In the genomic region with DNA sequence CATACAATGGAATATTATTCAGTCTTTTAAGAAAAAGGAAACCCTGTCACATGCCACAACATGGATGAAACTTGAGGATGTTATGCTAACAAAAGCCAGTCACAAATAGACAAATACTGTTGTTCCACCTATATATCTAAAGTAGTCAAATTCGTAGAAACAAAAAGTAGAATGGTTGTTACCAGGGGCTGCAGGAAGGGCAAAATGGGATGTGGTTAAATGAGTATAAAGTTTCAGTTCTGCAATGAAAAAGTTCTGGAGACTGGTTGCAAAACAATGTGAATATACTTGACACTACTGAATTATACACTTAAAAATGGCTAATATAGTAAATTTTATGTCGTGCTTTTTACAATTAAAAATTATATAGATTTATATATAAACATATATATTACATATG, we compare ENCODE assay signal across 11 cellular contexts. TPM values are rescaled to one million over a fixed set of nuclear protein-coding genes. Genes with fewer than 3 reads are reported as not detected.
DNase-seq lines count a peak whose midpoint lies in the region; ATAC-seq and TF ChIP-seq lines count a peak whose summit lies in the region.
"Had no signal": no experiment of that assay in that cellular context is flagged by ENCODE, and none has a peak within 500 bp of the region (broad histone marks: within the 10 kb centered on the region; RNA-seq: fewer than 3 reads in every experiment).

No MANE protein-coding gene starts in this region.

- H3K36me3 Mint-ChIP-seq in CD14-positive monocyte = no peaks in the 10 kb centered on the region
- H3K36me3 Mint-ChIP-seq in activated T-helper 17 cell treated with anti-CD3 and anti-CD28 coated beads, Interleukin-2, amount 50 U/mL, for 72 hours (ENCODE audit: low read depth) = no peaks in the 10 kb centered on the region
- H3K36me3 Mint-ChIP-seq: activated naive CD4-positive, alpha-beta T cell treated with anti-CD3 and anti-CD28 coated beads, Interleukin-2, amount 50 U/mL, for 24 hours had no signal

- no peaks in the 10 kb centered on the region for H3K27me3 ChIP-seq in MM.1S (replicated peaks; ENCODE audit: insufficient read depth, low read length)

- no peak overlapping the region for H2AFZ ChIP-seq in MM.1S (ENCODE audit: low read length)

- peaks cover 0 to 3% (median 0%) of the 10 kb centered on the region in 7 donors for H3K9me3 Mint-ChIP-seq in CD14-positive monocyte
- H3K9me3 Mint-ChIP-seq in activated T-helper 17 cell treated with anti-CD3 and anti-CD28 coated beads, Interleukin-2, amount 50 U/mL, for 72 hours = no peaks in the 10 kb centered on the region
- H3K9me3 Mint-ChIP-seq: activated naive CD4-positive, alpha-beta T cell treated with anti-CD3 and anti-CD28 coated beads, Interleukin-2, amount 50 U/mL, for 24 hours had no signal

- H3K4me1 ChIP-seq in MM.1S (ENCODE audit: low read length) = peaks cover 7% of the 10 kb centered on the region

- H3K4me3 Mint-ChIP-seq in CD14-positive monocyte = peak overlapping the region in 1 of 2 donors; percentile 62
- no peak overlapping the region for H3K4me3 Mint-ChIP-seq in activated T-helper 17 cell treated with anti-CD3 and anti-CD28 coated beads, Interleukin-2, amount 50 U/mL, for 72 hours
- H3K4me3 Mint-ChIP-seq: activated naive CD4-positive, alpha-beta T cell treated with anti-CD3 and anti-CD28 coated beads, Interleukin-2, amount 50 U/mL, for 24 hours had no signal

- H3K36me3 ChIP-seq in MM.1S (replicated peaks; ENCODE audit: insufficient read depth, low read length) = no peaks in the 10 kb centered on the region

- H3K27me3 Mint-ChIP-seq in CD14-positive monocyte (ENCODE audit: low read depth in 3 of 3) = peaks cover 0 to 3% (median 0%) of the 10 kb centered on the region in 3 donors
- no peaks in the 10 kb centered on the region for H3K27me3 Mint-ChIP-seq in activated T-helper 17 cell treated with anti-CD3 and anti-CD28 coated beads, Interleukin-2, amount 50 U/mL, for 72 hours
- H3K27me3 Mint-ChIP-seq: activated naive CD4-positive, alpha-beta T cell treated with anti-CD3 and anti-CD28 coated beads, Interleukin-2, amount 50 U/mL, for 24 hours had no signal

- no peak for TF ChIP-seq CTCF in CD14-positive monocyte (IDR thresholded peaks at IDR 0.05)
- no peak for TF ChIP-seq CTCF in MM.1S (IDR thresholded peaks at IDR 0.05; ENCODE audit: low read length)

- H3K4me2 ChIP-seq in MM.1S (ENCODE audit: low read depth, low read length) = no peak overlapping the region; the same call in 1 of the 2 replicates

- no peaks in the 10 kb centered on the region for H3K79me2 ChIP-seq in MM.1S (ENCODE audit: low read length)

- no peaks in the 10 kb centered on the region for H3K9me2 ChIP-seq in MM.1S (replicated peaks; ENCODE audit: insufficient read depth, low read length)

- H3K9me3 ChIP-seq in MM.1S (replicated peaks; ENCODE audit: insufficient read depth, low read length) = no peaks in the 10 kb centered on the region

- no peak overlapping the region; the same call in 1 of the 2 replicates for H3K27ac ChIP-seq in MM.1S (ENCODE audit: low read length)
- H3K27ac ChIP-seq: skin epidermis had no signal

- H4K20me1 ChIP-seq in MM.1S (ENCODE audit: insufficient read depth, low read length) = no peaks in the 10 kb centered on the region

- H3K27ac Mint-ChIP-seq in CD14-positive monocyte = peak overlapping the region; percentile 30 to 87 (median 74)
- no peak overlapping the region for H3K27ac Mint-ChIP-seq in activated T-helper 17 cell treated with anti-CD3 and anti-CD28 coated beads, Interleukin-2, amount 50 U/mL, for 72 hours
- H3K27ac Mint-ChIP-seq: activated naive CD4-positive, alpha-beta T cell treated with anti-CD3 and anti-CD28 coated beads, Interleukin-2, amount 50 U/mL, for 24 hours had no signal

- peak; percentile 78 for ATAC-seq in GM19463 (IDR thresholded peaks at IDR 0.05; ENCODE audit: unreplicated experiment)
- peak; percentile 94 for ATAC-seq in HG02970 (IDR thresholded peaks at IDR 0.05; ENCODE audit: low FRiP score, unreplicated experiment)
- no peak for ATAC-seq in activated T-helper 17 cell treated with anti-CD3 and anti-CD28 coated beads, Interleukin-2, amount 50 U/mL, for 72 hours (replicated peaks)

- no peak overlapping the region for H3K4me3 ChIP-seq in MM.1S (ENCODE audit: low read length)
- H3K4me3 ChIP-seq: skin epidermis had no signal

- intact Hi-C loops in CD14-positive monocyte (cut with micrococcal nuclease) = no loop called here

- DNase-seq in CD14-positive monocyte (ENCODE audit: low spot score) (no peak), MM.1S (peak; percentile 56), midbrain (lab: John Stamatoyannopoulos, UW) (no peak), T1000 (lab: John Stamatoyannopoulos, UW) (no peak)
- DNase-seq in activated CD8-positive, alpha-beta memory T cell treated with anti-CD3 and anti-CD28 coated beads, Interleukin-2, amount 50 U/mL, for 48 hours = no peak
- DNase-seq: NCI-H1092 treated with DMSO at 0.1 percent for 48 hours had no signal

- peaks cover 13% of the 10 kb centered on the region for H3K4me1 Mint-ChIP-seq in CD14-positive monocyte
- H3K4me1 Mint-ChIP-seq in activated T-helper 17 cell treated with anti-CD3 and anti-CD28 coated beads, Interleukin-2, amount 50 U/mL, for 72 hours = no peaks in the 10 kb centered on the region
- H3K4me1 Mint-ChIP-seq: activated naive CD4-positive, alpha-beta T cell treated with anti-CD3 and anti-CD28 coated beads, Interleukin-2, amount 50 U/mL, for 24 hours had no signal

- peaks cover 4% of the 10 kb centered on the region; the same call in 1 of the 2 replicates for H3F3A ChIP-seq in MM.1S (ENCODE audit: insufficient read depth, low read length)

- no peak overlapping the region for H3K9ac ChIP-seq in MM.1S (ENCODE audit: low read length)

RNA-seq across cellular contexts. Expression of a gene that starts 12.2 kb away (rescaled TPM):
- 1 to 10 TPM; 1.2 to 1.9 TPM for polyA plus RNA-seq in CD14-positive monocyte
- not detected for total RNA-seq in activated T-helper 17 cell treated with anti-CD3 and anti-CD28 coated beads, Interleukin-2, amount 50 U/mL, for 72 hours
